In the genomic region with DNA sequence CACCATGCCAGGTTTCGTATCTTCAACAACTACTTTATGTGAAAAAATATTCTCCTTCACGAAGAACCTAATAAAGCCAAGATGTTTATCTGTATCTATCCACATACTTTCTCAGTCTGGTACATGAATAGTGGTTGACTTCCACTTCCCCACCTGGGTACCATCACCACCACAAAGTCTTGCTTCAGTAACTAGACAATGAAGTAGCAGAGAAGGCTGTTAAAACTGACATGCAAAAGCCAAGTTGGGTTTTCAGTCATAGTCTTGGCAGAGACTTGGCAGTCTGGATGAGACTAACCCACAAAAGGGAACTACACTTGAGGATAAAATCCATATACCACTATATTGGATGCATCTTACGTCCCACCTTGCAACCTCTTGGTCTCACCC, we compare ENCODE assay signal across 10 cellular contexts. TPM values are rescaled to one million over a fixed set of nuclear protein-coding genes. Genes with fewer than 3 reads are reported as not detected.
DNase-seq lines count a peak whose midpoint lies in the region; ATAC-seq, FAIRE-seq and TF ChIP-seq lines count a peak whose summit lies in the region.
"Had no signal": no experiment of that assay in that cellular context is flagged by ENCODE, and none has a peak within 500 bp of the region (broad histone marks: within the 10 kb centered on the region; RNA-seq: fewer than 3 reads in every experiment).

No MANE protein-coding gene starts in this region.

- H3K4me3 ChIP-seq in OCI-LY7 (ENCODE audit: low read depth, low read length, poor library complexity, severe bottlenecking) (no peak overlapping the region), PC-9 (no peak overlapping the region)

- H3K4me1 Mint-ChIP-seq in stimulated activated naive B cell treated with anti-CD40 and anti-IgM and Interleukin-4, amounts not matched to agents 10 μg/mL and 1 μg/mL and 100 μg/mL, for 72 hours: peaks cover 27 to 33% of the 10 kb centered on the region in 2 donors

- TF ChIP-seq POLR2A in H54 (IDR thresholded peaks at IDR 0.05; ENCODE audit: low read depth, low read length): no peak

- no peaks in the 10 kb centered on the region for H3K79me2 ChIP-seq in OCI-LY7 (ENCODE audit: insufficient read depth, low read depth, low read length)
- H3K79me2 ChIP-seq in PC-9 (ENCODE audit: low read depth): no peaks in the 10 kb centered on the region

- H3K36me3 ChIP-seq in OCI-LY7 (ENCODE audit: insufficient read depth, low read length): no peaks in the 10 kb centered on the region
- H3K36me3 ChIP-seq in PC-9 (ENCODE audit: low read depth): no peaks in the 10 kb centered on the region

- H3K27ac Mint-ChIP-seq in stimulated activated naive B cell treated with anti-CD40 and anti-IgM and Interleukin-4, amounts not matched to agents 10 μg/mL and 1 μg/mL and 100 μg/mL, for 72 hours: peak overlapping the region; percentile 66
- H3K27ac Mint-ChIP-seq: activated T-cell treated with anti-CD3 and anti-CD28 coated beads, Interleukin-2, amount 50 U/mL, for 24 hours had no signal

- H3K4me1 ChIP-seq in OCI-LY7 (ENCODE audit: insufficient read depth, low read length, poor library complexity, severe bottlenecking) (peaks cover 32% of the 10 kb centered on the region), PC-9 (replicated peaks; ENCODE audit: insufficient read depth) (peaks cover 12% of the 10 kb centered on the region)

- peak overlapping the region; percentile 45 for H3K4me2 ChIP-seq in OCI-LY7 (ENCODE audit: low read length)
- no peak overlapping the region for H3K4me2 ChIP-seq in PC-9

- H3K27me3 Mint-ChIP-seq in stimulated activated naive B cell treated with anti-CD40 and anti-IgM and Interleukin-4, amounts not matched to agents 10 μg/mL and 1 μg/mL and 100 μg/mL, for 72 hours: peaks cover 7 to 14% of the 10 kb centered on the region in 2 donors

- peak overlapping the region in 1 of 2 donors; percentile 34 for H3K4me3 Mint-ChIP-seq in stimulated activated naive B cell treated with anti-CD40 and anti-IgM and Interleukin-4, amounts not matched to agents 10 μg/mL and 1 μg/mL and 100 μg/mL, for 72 hours
- H3K4me3 Mint-ChIP-seq: activated T-cell treated with anti-CD3 and anti-CD28 coated beads, Interleukin-2, amount 50 U/mL, for 24 hours had no signal

- POLR2A ChIA-PET in OCI-LY7 (lab: Charles Lee) (interaction anchor here (1.8 to 3.5 kb wide), 2 partner anchors 11 to 14 kb away, joined by 8 to 13 read pairs; no protein-coding TSS in a partner anchor), PC-9 (lab: Charles Lee; ENCODE audit: unreplicated experiment) (no interaction called here)

- BruUV-seq in OCI-LY7 (replicated peaks; lab: Mats Ljungman, UMichigan) (no TSS peak), PC-9 (replicated peaks; lab: Mats Ljungman, UMichigan) (no TSS peak)

- TF ChIP-seq CTCF in OCI-LY7 (conservative IDR thresholded peaks at IDR 0.05; ENCODE audit: low read length) (no peak), PC-9 (conservative IDR thresholded peaks at IDR 0.05) (no peak)

- H3F3A ChIP-seq in PC-9 (ENCODE audit: insufficient read depth, low read depth): no peaks in the 10 kb centered on the region

- peak; percentile 76 for DNase-seq in OCI-LY7 (ENCODE audit: low spot score)
- peak; percentile 49 for DNase-seq in stimulated activated naive B cell treated with anti-CD40 and anti-IgM and Interleukin-4, amounts not matched to agents 10 μg/mL and 1 μg/mL and 100 μg/mL, for 72 hours
- DNase-seq in HUDEP-2 (lab: John Stamatoyannopoulos, UW; ENCODE audit: unreplicated experiment in 76 of 76): no peak
- no peak for DNase-seq in H54 (ENCODE audit: insufficient read length, low spot score)
- DNase-seq in PC-9: no peak
- DNase-seq in HCEC 1CT: no peak
- DNase-seq: activated T-cell treated with anti-CD3 and anti-CD28 coated beads, Interleukin-2, amount 50 U/mL, for 24 hours had no signal

- CTCF ChIA-PET in OCI-LY7 (lab: Charles Lee; ENCODE audit: unreplicated experiment): interaction anchor here (1.8 kb wide), 1 partner anchor 14 kb away, joined by 7 read pairs; no protein-coding TSS in a partner anchor
- CTCF ChIA-PET in PC-9 (lab: Charles Lee): no interaction called here

- H3K9me3 ChIP-seq in OCI-LY7 (ENCODE audit: low read length): no peaks in the 10 kb centered on the region
- no peaks in the 10 kb centered on the region for H3K9me3 ChIP-seq in PC-9 (ENCODE audit: insufficient read depth, low read depth)

- H3K27ac ChIP-seq in OCI-LY7 (ENCODE audit: low read depth, low read length, poor library complexity, severe bottlenecking): peak overlapping the region; percentile 55
- no peak overlapping the region for H3K27ac ChIP-seq in PC-9

- intact Hi-C loops in OCI-LY7 (cut with micrococcal nuclease; ENCODE audit: unreplicated experiment): no loop called here
- intact Hi-C loops in PC-9 (cut with micrococcal nuclease; ENCODE audit: unreplicated experiment): no loop called here

- H4K20me1 ChIP-seq in OCI-LY7 (ENCODE audit: insufficient read depth, low read length) (no peaks in the 10 kb centered on the region), PC-9 (ENCODE audit: insufficient read depth) (no peaks in the 10 kb centered on the region)

- H3K36me3 Mint-ChIP-seq in stimulated activated naive B cell treated with anti-CD40 and anti-IgM and Interleukin-4, amounts not matched to agents 10 μg/mL and 1 μg/mL and 100 μg/mL, for 72 hours: peaks cover 0 to 6% of the 10 kb centered on the region in 2 donors

- no peaks in the 10 kb centered on the region for H3K27me3 ChIP-seq in PC-9 (ENCODE audit: insufficient read depth, low read depth)

- peak; percentile 65 for ATAC-seq in GM18909 (IDR thresholded peaks at IDR 0.05; ENCODE audit: poor library complexity, unreplicated experiment)
- ATAC-seq in HG02852 (IDR thresholded peaks at IDR 0.05; ENCODE audit: unreplicated experiment): peak; percentile 67
- peak; percentile 94 to 95 for ATAC-seq in stimulated activated naive B cell treated with anti-CD40 and anti-IgM and Interleukin-4, amounts not matched to agents 10 μg/mL and 1 μg/mL and 100 μg/mL, for 72 hours (replicated peaks)

- no peaks in the 10 kb centered on the region for H3K9me3 Mint-ChIP-seq in stimulated activated naive B cell treated with anti-CD40 and anti-IgM and Interleukin-4, amounts not matched to agents 10 μg/mL and 1 μg/mL and 100 μg/mL, for 72 hours
- H3K9me3 Mint-ChIP-seq: activated T-cell treated with anti-CD3 and anti-CD28 coated beads, Interleukin-2, amount 50 U/mL, for 24 hours had no signal

- FAIRE-seq in H54 (lab: Jason Lieb, UNC): no peak
- FAIRE-seq: GM19239 had no signal

- H2AFZ ChIP-seq in OCI-LY7 (ENCODE audit: low read length) (peak overlapping the region; percentile 29; the same call in 1 of the 2 replicates), PC-9 (no peak overlapping the region)

- H3K9me2 ChIP-seq in OCI-LY7 (ENCODE audit: insufficient read depth, low read length) (no peaks in the 10 kb centered on the region), PC-9 (ENCODE audit: insufficient read depth) (no peaks in the 10 kb centered on the region)

RNA-seq across cellular contexts. Expression of a gene that starts 5.0 kb away (rescaled TPM):
- total RNA-seq in OCI-LY7 (2014; rRNA removed; shearing (Covaris generic)): 7.2 and 8.9 TPM in 2 replicates
- total RNA-seq in OCI-LY7 (2022) (0.32 and 0.33 TPM in 2 replicates), PC-9 (2021) (21.7 and 24.0 TPM in 2 replicates)

RNA-seq across cellular contexts. Expression of a gene that starts 34.9 kb away (rescaled TPM):
- total RNA-seq in OCI-LY7 (2014; rRNA removed; shearing (Covaris generic)): not detected in 2 replicates
- total RNA-seq in OCI-LY7 (2022) (not detected in 2 replicates), PC-9 (2021) (35.8 and 47.2 TPM in 2 replicates)

Comparison
In these comparisons a context has a peak if more than half of its experiments do, and no peak if none do; other contexts are left out.
1. DNase-seq: peak in OCI-LY7 (single experiment) and stimulated activated naive B cell treated with anti-CD40 and anti-IgM and Interleukin-4, amounts not matched to agents 10 μg/mL and 1 μg/mL and 100 μg/mL, for 72 hours (single experiment); none in HUDEP-2 (0 of 76), H54 (single experiment), PC-9 (0 of 2) and HCEC 1CT (single experiment).
2. RNA of a gene that starts 34.9 kb away (total RNA-seq): 35.8 to 47.2 TPM in PC-9; not detected in OCI-LY7; every median in the first group is over 10 times any median in the second.
3. Peak in every context shown above with its lines, with median percentiles within 50 percentile points of each other: ATAC-seq.